In the genomic region with DNA sequence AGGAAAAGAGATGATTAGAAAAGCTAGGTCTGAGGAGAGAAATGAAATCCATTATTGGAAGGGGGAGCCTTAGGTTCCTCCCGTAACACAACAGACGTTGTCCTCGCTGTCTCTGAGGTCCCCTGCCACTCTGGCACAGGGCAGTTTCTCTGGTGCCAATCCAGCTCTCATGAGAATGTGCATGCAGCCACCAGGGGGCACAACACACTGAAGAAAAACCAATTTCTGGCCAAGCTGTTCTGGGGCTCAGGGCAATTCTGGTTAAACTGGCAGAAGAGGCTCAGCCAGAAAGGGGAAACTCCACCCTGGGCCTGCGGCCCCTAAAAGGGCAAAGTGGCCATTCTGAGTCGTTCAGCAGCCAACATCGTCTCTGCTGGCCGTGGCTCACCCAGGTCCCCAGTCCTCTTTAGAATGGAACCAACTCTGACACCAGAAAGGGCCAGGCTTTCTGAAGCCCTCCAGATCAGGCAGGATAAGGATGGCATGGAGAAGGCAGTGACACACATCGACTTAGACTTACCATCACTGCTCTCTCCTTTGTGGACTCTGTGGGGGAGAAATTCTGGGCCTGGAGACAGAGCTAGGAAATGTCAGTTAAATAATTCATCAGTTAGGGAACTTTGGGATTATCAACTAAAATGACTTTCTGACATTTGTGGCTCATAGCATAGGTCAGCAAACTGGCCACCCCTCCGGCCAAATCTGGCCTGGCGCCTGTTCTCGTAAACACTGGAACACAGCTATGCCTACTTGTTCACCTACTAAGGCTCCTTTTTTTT, we compare ENCODE assay signal across 8 cellular contexts. TPM values are rescaled to one million over a fixed set of nuclear protein-coding genes. Genes with fewer than 3 reads are reported as not detected.
DNase-seq lines count a peak whose midpoint lies in the region; ATAC-seq and TF ChIP-seq lines count a peak whose summit lies in the region.

No MANE protein-coding gene starts in this region.

- H3K4me3 ChIP-seq in right atrium auricular region: no peak overlapping the region

- peaks cover 10% of the 10 kb centered on the region for H3K4me1 Mint-ChIP-seq in T-helper 2 cell treated with Interferon-gamma antibody and Interleukin-4, amounts not matched to agents 5 μg/mL and 100 μg/mL, for 36 hours (ENCODE audit: low read depth)

- H3K4me3 Mint-ChIP-seq in T-helper 2 cell treated with Interferon-gamma antibody and Interleukin-4, amounts not matched to agents 5 μg/mL and 100 μg/mL, for 36 hours: no peak overlapping the region

- H3K36me3 Mint-ChIP-seq in T-helper 2 cell treated with Interferon-gamma antibody and Interleukin-4, amounts not matched to agents 5 μg/mL and 100 μg/mL, for 36 hours (ENCODE audit: low read depth): peaks cover 27% of the 10 kb centered on the region

- peaks cover 48% of the 10 kb centered on the region for H3K36me3 ChIP-seq in right atrium auricular region

- peak; percentile 75 for TF ChIP-seq CTCF in GM13976 (IDR thresholded peaks at IDR 0.05; ENCODE audit: borderline replicate concordance, control extremely low read depth, extremely low read depth, insufficient read depth, missing control alignments)
- TF ChIP-seq CTCF in right atrium auricular region (IDR thresholded peaks at IDR 0.05): peak; percentile 85 to 89

- DNase-seq in GM13976 (ENCODE audit: low spot score) (peak; percentile 81), NCI-H146 treated with DMSO at 0.1 percent for 48 hours (lab: John Stamatoyannopoulos, UW; ENCODE audit: unreplicated experiment) (peak; percentile 14), right atrium auricular region (ENCODE audit: low spot score) (peak; percentile 86), retina (peak; percentile 58), OCI-M2 (lab: John Stamatoyannopoulos, UW; ENCODE audit: unreplicated experiment) (no peak)
- peak; percentile 70 for DNase-seq in T-helper 2 cell treated with Interferon-gamma antibody and Interleukin-4, amounts not matched to agents 5 μg/mL and 100 μg/mL, for 36 hours (ENCODE audit: low spot score)

- no peaks in the 10 kb centered on the region for H3K9me3 Mint-ChIP-seq in T-helper 2 cell treated with Interferon-gamma antibody and Interleukin-4, amounts not matched to agents 5 μg/mL and 100 μg/mL, for 36 hours

- H3K27ac ChIP-seq in angular gyrus (ENCODE audit: low read depth, low read length) (peak overlapping the region; percentile 53), right atrium auricular region (peak overlapping the region in 1 of 2 donors; percentile 15)

- H3K27ac Mint-ChIP-seq in T-helper 2 cell treated with Interferon-gamma antibody and Interleukin-4, amounts not matched to agents 5 μg/mL and 100 μg/mL, for 36 hours: peak overlapping the region; percentile 67

- H3K27me3 ChIP-seq in right atrium auricular region: no peaks in the 10 kb centered on the region

- in situ Hi-C loops in GM13976 (cut with MboI; ENCODE audit: low sequenced_read_pairs, unreplicated experiment): loop anchor here (10.0 kb wide), 1 partner anchor 382 kb away; no protein-coding TSS in a partner anchor

- peaks cover 0 to 24% of the 10 kb centered on the region in 2 donors for H3K4me1 ChIP-seq in right atrium auricular region

- ATAC-seq in HG02678 (IDR thresholded peaks at IDR 0.05; ENCODE audit: unreplicated experiment): peak; percentile 85

- no peaks in the 10 kb centered on the region for H3K9me3 ChIP-seq in right atrium auricular region

- H3K27me3 Mint-ChIP-seq in T-helper 2 cell treated with Interferon-gamma antibody and Interleukin-4, amounts not matched to agents 5 μg/mL and 100 μg/mL, for 36 hours (ENCODE audit: low read depth): no peaks in the 10 kb centered on the region

RNA-seq across cellular contexts. Expression of a gene that starts 58.5 kb away (rescaled TPM):
- total RNA-seq in right atrium auricular region: 10 to 100 TPM; 60.6 to 63.7 TPM
